Comparison of ENCODE assay signal across 10 cellular contexts in the genomic region with DNA sequence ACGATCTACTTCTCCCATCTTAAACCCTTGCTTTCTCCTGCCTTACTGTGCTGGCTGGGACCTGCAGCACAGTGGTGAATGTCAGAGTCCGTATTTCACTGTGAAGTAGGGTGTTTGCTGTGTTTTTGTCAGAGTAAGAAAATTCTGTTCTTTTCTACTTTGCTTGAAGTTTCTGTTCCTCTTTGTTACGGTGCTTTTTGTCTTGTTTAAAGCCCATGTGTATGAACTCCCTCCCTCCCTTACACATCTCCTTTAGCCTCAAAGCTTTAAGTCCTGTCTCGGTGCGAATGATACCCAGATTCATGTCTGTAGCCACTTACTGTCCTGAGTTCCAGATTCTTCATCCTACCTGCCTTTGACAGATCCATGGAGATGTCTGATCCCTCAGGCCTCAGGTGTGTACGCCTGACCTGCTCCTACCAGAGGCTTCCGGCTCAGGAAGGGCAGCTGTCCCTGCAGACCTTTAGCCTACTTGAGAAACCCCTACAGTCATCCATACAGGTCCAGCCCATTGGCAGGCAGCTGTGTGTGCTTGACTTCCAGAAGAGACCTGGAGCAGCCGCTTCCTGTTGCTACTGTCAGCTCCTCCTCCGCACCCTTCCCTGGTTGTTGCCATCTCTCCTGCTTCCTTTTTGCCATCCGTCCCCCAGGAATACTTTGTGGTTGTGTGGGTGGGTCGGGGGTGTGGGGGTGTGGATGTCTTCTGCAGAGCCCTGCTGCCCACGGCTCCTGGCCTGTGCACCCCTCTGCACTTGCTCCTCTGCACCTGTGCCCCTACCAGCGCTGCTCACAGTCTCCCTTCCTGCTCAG.
A peak's percentile ranks its signal among the peaks of the same experiment; 100 is the strongest.
DNase-seq lines count a peak whose midpoint lies in the region; ATAC-seq and TF ChIP-seq lines count a peak whose summit lies in the region.
"Had no signal": no experiment of that assay in that cellular context is flagged by ENCODE, and none has a peak within 500 bp of the region (broad histone marks: within the 10 kb centered on the region; RNA-seq: fewer than 3 reads in every experiment).

No MANE protein-coding gene starts in this region.

- intact Hi-C loops in activated naive CD4-positive, alpha-beta T cell treated with anti-CD3 and anti-CD28 coated beads for 36 hours (cut with micrococcal nuclease) = no loop called here
- intact Hi-C loops in MCF 10A (cut with micrococcal nuclease) (no loop called here), lower leg skin (cut with DNase I; ENCODE audit: low total_unique reads) (no loop called here)

- no peak for ATAC-seq in activated naive CD4-positive, alpha-beta T cell treated with anti-CD3 and anti-CD28 coated beads, Interleukin-2, amount 50 U/mL, for 72 hours
- ATAC-seq in HG02678 (IDR thresholded peaks at IDR 0.05; ENCODE audit: unreplicated experiment) = peak; percentile 79
- ATAC-seq in stimulated activated naive B cell treated with anti-CD40 and anti-IgM and Interleukin-4, amounts not matched to agents 10 μg/mL and 1 μg/mL and 100 μg/mL, for 72 hours (replicated peaks) = peak; percentile 86 to 90

- no peak overlapping the region for H3K4me3 Mint-ChIP-seq in activated naive CD4-positive, alpha-beta T cell treated with anti-CD3 and anti-CD28 coated beads for 36 hours
- peak overlapping the region; percentile 74 to 79 for H3K4me3 Mint-ChIP-seq in stimulated activated naive B cell treated with anti-CD40 and anti-IgM and Interleukin-4, amounts not matched to agents 10 μg/mL and 1 μg/mL and 100 μg/mL, for 72 hours
- H3K4me3 Mint-ChIP-seq in MCF 10A (ENCODE audit: unreplicated experiment) = no peak overlapping the region

- H3K27ac Mint-ChIP-seq in activated naive CD4-positive, alpha-beta T cell treated with anti-CD3 and anti-CD28 coated beads, Interleukin-2, amount 50 U/mL, for 72 hours = peak overlapping the region; percentile 34 to 76
- no peak overlapping the region for H3K27ac Mint-ChIP-seq in activated naive CD4-positive, alpha-beta T cell treated with anti-CD3 and anti-CD28 coated beads for 36 hours
- H3K27ac Mint-ChIP-seq in stimulated activated naive B cell treated with anti-CD40 and anti-IgM and Interleukin-4, amounts not matched to agents 10 μg/mL and 1 μg/mL and 100 μg/mL, for 72 hours = peak overlapping the region; percentile 78
- H3K27ac Mint-ChIP-seq in MCF 10A (ENCODE audit: low read depth, unreplicated experiment) = no peak overlapping the region

- 91 to 92% methylated on average over 13 of the region's 13 CpGs for WGBS in lower leg skin, 2 donors

- CTCF ChIA-PET in activated naive CD4-positive, alpha-beta T cell treated with anti-CD3 and anti-CD28 coated beads for 36 hours (lab: Charles Lee) = no interaction called here
- CTCF ChIA-PET in MCF 10A (lab: Yijun Ruan, JAX) = no interaction called here

- H3K9me3 Mint-ChIP-seq in activated naive CD4-positive, alpha-beta T cell treated with anti-CD3 and anti-CD28 coated beads, Interleukin-2, amount 50 U/mL, for 72 hours = no peaks in the 10 kb centered on the region
- H3K9me3 Mint-ChIP-seq in activated naive CD4-positive, alpha-beta T cell treated with anti-CD3 and anti-CD28 coated beads for 36 hours = no peaks in the 10 kb centered on the region
- H3K9me3 Mint-ChIP-seq in stimulated activated naive B cell treated with anti-CD40 and anti-IgM and Interleukin-4, amounts not matched to agents 10 μg/mL and 1 μg/mL and 100 μg/mL, for 72 hours = no peaks in the 10 kb centered on the region
- H3K9me3 Mint-ChIP-seq in MCF 10A (ENCODE audit: unreplicated experiment) = no peaks in the 10 kb centered on the region

- peaks cover 10% of the 10 kb centered on the region for H3K4me1 Mint-ChIP-seq in activated naive CD4-positive, alpha-beta T cell treated with anti-CD3 and anti-CD28 coated beads for 36 hours (ENCODE audit: low read depth)
- peaks cover 62 to 81% of the 10 kb centered on the region in 2 donors for H3K4me1 Mint-ChIP-seq in stimulated activated naive B cell treated with anti-CD40 and anti-IgM and Interleukin-4, amounts not matched to agents 10 μg/mL and 1 μg/mL and 100 μg/mL, for 72 hours
- H3K4me1 Mint-ChIP-seq in MCF 10A (ENCODE audit: insufficient read depth, unreplicated experiment) = no peaks in the 10 kb centered on the region

- BruUV-seq in MCF 10A (replicated peaks; lab: Mats Ljungman, UMichigan) = no TSS peak

- DNase-seq in activated naive CD4-positive, alpha-beta T cell treated with anti-CD3 and anti-CD28 coated beads, Interleukin-2, amount 50 U/mL, for 72 hours (ENCODE audit: low spot score in 2 of 2) = no peak
- no peak for DNase-seq in activated naive CD4-positive, alpha-beta T cell treated with anti-CD3 and anti-CD28 coated beads for 36 hours
- DNase-seq in NB4 (ENCODE audit: low read depth) = peak; percentile 66
- no peak for DNase-seq in stimulated activated naive B cell treated with anti-CD40 and anti-IgM and Interleukin-4, amounts not matched to agents 10 μg/mL and 1 μg/mL and 100 μg/mL, for 72 hours
- DNase-seq in MCF 10A (ENCODE audit: unreplicated experiment) = no peak
- DNase-seq in lower leg skin (ENCODE audit: low spot score in 2 of 2) = no peak
- no peak for DNase-seq in NCI-H345 (lab: John Stamatoyannopoulos, UW)
- DNase-seq: stimulated activated CD4-positive, alpha-beta T cell treated with anti-CD3 and anti-CD28 coated beads, Interleukin-4, amount 100 ng/mL, for 24 hours had no signal

- TF ChIP-seq CTCF in NB4 (IDR thresholded peaks at IDR 0.05; ENCODE audit: low read depth, low read length) (no peak), MCF 10A (IDR thresholded peaks at IDR 0.05; ENCODE audit: unreplicated experiment) (no peak), lower leg skin (IDR thresholded peaks at IDR 0.05) (no peak)

- no peaks in the 10 kb centered on the region for H3K27me3 Mint-ChIP-seq in activated naive CD4-positive, alpha-beta T cell treated with anti-CD3 and anti-CD28 coated beads for 36 hours (ENCODE audit: low read depth)
- H3K27me3 Mint-ChIP-seq in stimulated activated naive B cell treated with anti-CD40 and anti-IgM and Interleukin-4, amounts not matched to agents 10 μg/mL and 1 μg/mL and 100 μg/mL, for 72 hours = no peaks in the 10 kb centered on the region
- H3K27me3 Mint-ChIP-seq in MCF 10A (ENCODE audit: insufficient read depth, unreplicated experiment) = no peaks in the 10 kb centered on the region

- peaks cover 0 to 14% of the 10 kb centered on the region in 2 donors for H3K36me3 Mint-ChIP-seq in activated naive CD4-positive, alpha-beta T cell treated with anti-CD3 and anti-CD28 coated beads, Interleukin-2, amount 50 U/mL, for 72 hours
- peaks cover 36% of the 10 kb centered on the region for H3K36me3 Mint-ChIP-seq in activated naive CD4-positive, alpha-beta T cell treated with anti-CD3 and anti-CD28 coated beads for 36 hours (ENCODE audit: low read depth)
- peaks cover 63 to 82% of the 10 kb centered on the region in 2 donors for H3K36me3 Mint-ChIP-seq in stimulated activated naive B cell treated with anti-CD40 and anti-IgM and Interleukin-4, amounts not matched to agents 10 μg/mL and 1 μg/mL and 100 μg/mL, for 72 hours
- peaks cover 66% of the 10 kb centered on the region for H3K36me3 Mint-ChIP-seq in MCF 10A (ENCODE audit: insufficient read depth, unreplicated experiment)

- no peak overlapping the region for H3K4me3 ChIP-seq in NB4 (ENCODE audit: low read depth, low read length)
- H3K4me3 ChIP-seq in lower leg skin (ENCODE audit: low read depth, poor library complexity, severe bottlenecking) = no peak overlapping the region
- H3K4me3 ChIP-seq: cardiac muscle cell had no signal

- POLR2A ChIA-PET in MCF 10A (lab: Yijun Ruan, JAX) = no interaction called here

- TF ChIP-seq POLR2A in NB4 (IDR thresholded peaks at IDR 0.05; ENCODE audit: extremely low read depth, insufficient read length) = no peak
- no peak for TF ChIP-seq POLR2A in lower leg skin (IDR thresholded peaks at IDR 0.05)

Comparison
In these comparisons a context has a peak if more than half of its experiments do, and no peak if none do; other contexts are left out.
1. H3K27ac Mint-ChIP-seq: peak in activated naive CD4-positive, alpha-beta T cell treated with anti-CD3 and anti-CD28 coated beads, Interleukin-2, amount 50 U/mL, for 72 hours (2 of 2) and stimulated activated naive B cell treated with anti-CD40 and anti-IgM and Interleukin-4, amounts not matched to agents 10 μg/mL and 1 μg/mL and 100 μg/mL, for 72 hours (single experiment); none in activated naive CD4-positive, alpha-beta T cell treated with anti-CD3 and anti-CD28 coated beads for 36 hours (single experiment) and MCF 10A (single experiment).
2. ATAC-seq: peak in HG02678 (single experiment) and stimulated activated naive B cell treated with anti-CD40 and anti-IgM and Interleukin-4, amounts not matched to agents 10 μg/mL and 1 μg/mL and 100 μg/mL, for 72 hours (2 of 2); none in activated naive CD4-positive, alpha-beta T cell treated with anti-CD3 and anti-CD28 coated beads, Interleukin-2, amount 50 U/mL, for 72 hours (0 of 2).
3. H3K4me3 Mint-ChIP-seq: peak in stimulated activated naive B cell treated with anti-CD40 and anti-IgM and Interleukin-4, amounts not matched to agents 10 μg/mL and 1 μg/mL and 100 μg/mL, for 72 hours (2 of 2); none in activated naive CD4-positive, alpha-beta T cell treated with anti-CD3 and anti-CD28 coated beads for 36 hours (single experiment) and MCF 10A (single experiment).